32 cellular contexts compared by ENCODE assay signal in genomic region chr17:6588165-6588564, GRCh38. TPM values are rescaled to one million over a fixed set of nuclear protein-coding genes. Genes with fewer than 3 reads are reported as not detected.
"Had no signal": no experiment of that assay in that cellular context is flagged by ENCODE, and none has a peak within 500 bp of the region (broad histone marks: within the 10 kb centered on the region; RNA-seq: fewer than 3 reads in every experiment).

No MANE protein-coding gene starts in this region.

- H3K36me3 ChIP-seq: ovary, uterus had no signal

- DNase-seq: naive thymus-derived CD8-positive, alpha-beta T cell; nephron progenitor cell; occipital lobe; ovary; posterior cingulate gyrus; psoas muscle; right cardiac atrium; spleen; stimulated activated CD4-positive, alpha-beta T cell treated with anti-CD3 and anti-CD28 coated beads, Interleukin-12 subunit alpha, Interleukin-12 subunit beta, amount 100 ng/mL, for 4 hours; stimulated activated CD4-positive, alpha-beta T cell treated with anti-CD3 and anti-CD28 coated beads, Interleukin-1b, Interleukin-23, amount 100 ng/mL, for 48 hours; stimulated activated CD4-positive, alpha-beta T cell treated with anti-CD3 and anti-CD28 coated beads, Interleukin-4, amount 100 ng/mL, for 1 hour; stimulated activated CD4-positive, alpha-beta T cell treated with anti-CD3 and anti-CD28 coated beads, Interleukin-4, amount 100 ng/mL, for 4 hours; stimulated activated CD8-positive, alpha-beta memory T cell treated with anti-CD3 and anti-CD28 coated beads, Interleukin-4, amount 100 ng/mL, for 48 hours; stimulated activated naive CD4-positive, alpha-beta T cell; stimulated activated naive CD8-positive, alpha-beta T cell treated with anti-CD3 and anti-CD28 coated beads, Interleukin-15, amount 100 ng/mL, for 72 hours; stimulated activated naive CD8-positive, alpha-beta T cell treated with anti-CD3 and anti-CD28 coated beads, Interleukin-15, Interleukin-2, amounts not matched to agents 100 U/mL and 50 U/mL, for 24 hours; substantia nigra; testis; tibial artery; transverse colon; upper lobe of right lung; uterus had no signal

- H2AFZ ChIP-seq: parathyroid adenoma had no signal

- H3K27ac Mint-ChIP-seq: natural killer cell treated with Interleukin-12 subunit alpha and Interleukin-12 subunit beta and Interleukin-15 and Interleukin-18, amount 100 ng/mL, for 72 hours; nephron progenitor cell; progenitor cell of endocrine pancreas; stimulated activated memory B cell treated with anti-CD40 and anti-IgM and Interleukin-4, amounts not matched to agents 10 μg/mL and 1 μg/mL and 100 μg/mL, for 72 hours; type B pancreatic cell had no signal

- H3K4me3 Mint-ChIP-seq: naive thymus-derived CD8-positive, alpha-beta T cell; natural killer cell treated with Interleukin-12 subunit alpha and Interleukin-12 subunit beta and Interleukin-15 and Interleukin-18, amount 100 ng/mL, for 72 hours; nephron progenitor cell; neural crest cell; stimulated activated memory B cell treated with anti-CD40 and anti-IgM and Interleukin-4, amounts not matched to agents 10 μg/mL and 1 μg/mL and 100 μg/mL, for 72 hours; stimulated activated naive CD8-positive, alpha-beta T cell treated with anti-CD3 and anti-CD28 coated beads, Interleukin-15, amount 100 ng/mL, for 72 hours; type B pancreatic cell had no signal

- H3K4me3 ChIP-seq: ovary, psoas muscle, skin epidermis, smooth muscle cell, spleen, suprapubic skin, testis, tibial artery, transverse colon, upper lobe of right lung, uterus had no signal

- ATAC-seq: naive thymus-derived CD8-positive, alpha-beta T cell; natural killer cell treated with Interleukin-12 subunit alpha and Interleukin-12 subunit beta and Interleukin-15 and Interleukin-18, amount 100 ng/mL, for 72 hours; psoas muscle; sciatic nerve; stimulated activated memory B cell treated with anti-CD40 and anti-IgM and Interleukin-4, amounts not matched to agents 10 μg/mL and 1 μg/mL and 100 μg/mL, for 72 hours; stimulated activated naive CD8-positive, alpha-beta T cell treated with anti-CD3 and anti-CD28 coated beads, Interleukin-15, amount 100 ng/mL, for 72 hours; stimulated activated naive CD8-positive, alpha-beta T cell treated with anti-CD3 and anti-CD28 coated beads, Interleukin-15, Interleukin-2, amounts not matched to agents 100 U/mL and 50 U/mL, for 24 hours; upper lobe of right lung had no signal

- H3K9me3 ChIP-seq: ovary, psoas muscle, suprapubic skin, testis, transverse colon, uterus had no signal

- H3K27me3 Mint-ChIP-seq: naive thymus-derived CD8-positive, alpha-beta T cell; natural killer cell treated with Interleukin-12 subunit alpha and Interleukin-12 subunit beta and Interleukin-15 and Interleukin-18, amount 100 ng/mL, for 72 hours; progenitor cell of endocrine pancreas; stimulated activated memory B cell treated with anti-CD40 and anti-IgM and Interleukin-4, amounts not matched to agents 10 μg/mL and 1 μg/mL and 100 μg/mL, for 72 hours; stimulated activated naive CD8-positive, alpha-beta T cell treated with anti-CD3 and anti-CD28 coated beads, Interleukin-15, amount 100 ng/mL, for 72 hours; type B pancreatic cell had no signal

- H3K9me3 Mint-ChIP-seq: natural killer cell treated with Interleukin-12 subunit alpha and Interleukin-12 subunit beta and Interleukin-15 and Interleukin-18, amount 100 ng/mL, for 72 hours; stimulated activated naive CD8-positive, alpha-beta T cell treated with anti-CD3 and anti-CD28 coated beads, Interleukin-15, amount 100 ng/mL, for 72 hours had no signal

- H3K9ac ChIP-seq: parathyroid adenoma had no signal

- H3K27me3 ChIP-seq: ovary, spleen, suprapubic skin, testis, tibial artery, transverse colon, upper lobe of right lung, uterus had no signal

- H3K27ac ChIP-seq: ovary, parathyroid adenoma, psoas muscle, suprapubic skin, testis, tibial artery, transverse colon, upper lobe of right lung, uterus had no signal

- H3K79me2 ChIP-seq: parathyroid adenoma had no signal

- H3K4me2 ChIP-seq: smooth muscle cell had no signal

- H3K4me1 ChIP-seq: parathyroid adenoma, psoas muscle, suprapubic skin, testis, tibial artery, uterus had no signal

- H3K4me1 Mint-ChIP-seq: nephron progenitor cell; neural crest cell; stimulated activated memory B cell treated with anti-CD40 and anti-IgM and Interleukin-4, amounts not matched to agents 10 μg/mL and 1 μg/mL and 100 μg/mL, for 72 hours had no signal

RNA-seq across cellular contexts. Expression of gene PITPNM3, which starts 31.8 kb away (rescaled TPM):
- polyA plus RNA-seq: naive thymus-derived CD8-positive, alpha-beta T cell had no signal
